ENCODE assay signal across 1 cellular context in genomic region chr12:28025821-28026505, GRCh38.
TF ChIP-seq lines count a peak whose summit lies in the region.

No MANE protein-coding gene starts in this region.

TF ChIP-seq in K562, 482 proteins besides CTCF, POLR2A, EP300 and RAD21 (continued from another document):
- no peak for TF ChIP-seq RREB1 (CRISPR knock-in tag; IDR thresholded peaks at IDR 0.05)
- TF ChIP-seq ZNF655 (CRISPR knock-in tag; IDR thresholded peaks at IDR 0.05), result no peak
- TF ChIP-seq NBN (IDR thresholded peaks at IDR 0.05; ENCODE audit: low read depth), result no peak
- TF ChIP-seq SNAPC5 (CRISPR knock-in tag; IDR thresholded peaks at IDR 0.05), result no peak
- no peak for TF ChIP-seq POLR3A (IDR thresholded peaks at IDR 0.05; ENCODE audit: borderline replicate concordance, extremely low read depth, insufficient read depth, insufficient read length)
- TF ChIP-seq BRD9 (IDR thresholded peaks at IDR 0.05; ENCODE audit: low read depth, partially characterized antibody), result no peak
- no peak for TF ChIP-seq KAT7 (CRISPR knock-in tag; IDR thresholded peaks at IDR 0.05; ENCODE audit: borderline replicate concordance)
- no peak for TF ChIP-seq PHF8 (IDR thresholded peaks at IDR 0.05; ENCODE audit: borderline replicate concordance, low read length)
- no peak for TF ChIP-seq ESRRA (IDR thresholded peaks at IDR 0.05; ENCODE audit: borderline replicate concordance, low read depth)
- TF ChIP-seq MXD1 (CRISPR knock-in tag; IDR thresholded peaks at IDR 0.05; ENCODE audit: borderline replicate concordance, poor library complexity, severe bottlenecking), result no peak
- TF ChIP-seq ZNF75A (CRISPR knock-in tag; IDR thresholded peaks at IDR 0.05), result no peak
- no peak for TF ChIP-seq NCOA2 (IDR thresholded peaks at IDR 0.05; ENCODE audit: partially characterized antibody in 2 of 2)
- TF ChIP-seq ZFP30 (CRISPR knock-in tag; IDR thresholded peaks at IDR 0.05; ENCODE audit: borderline replicate concordance), result no peak
